Comparison of ENCODE assay signal across 1 cellular context in genomic region chr1:246617768-246618167, GRCh38.
TF ChIP-seq lines count a peak whose summit lies in the region.

No MANE protein-coding gene starts in this region.

TF ChIP-seq in GM23338, 12 proteins besides CTCF, POLR2A, EP300 and RAD21:
- TF ChIP-seq ZNF462 (CRISPR knock-in tag; IDR thresholded peaks at IDR 0.05): no peak
- TF ChIP-seq JUNB (IDR thresholded peaks at IDR 0.05; ENCODE audit: unreplicated experiment): no peak
- no peak for TF ChIP-seq ETS1 (IDR thresholded peaks at IDR 0.05)
- TF ChIP-seq CREB1 (CRISPR knock-in tag; IDR thresholded peaks at IDR 0.05; ENCODE audit: low read depth): no peak
- no peak for TF ChIP-seq EZH2phosphoT487 (IDR thresholded peaks at IDR 0.05; ENCODE audit: unreplicated experiment)
